ENCODE assay signal across 12 cellular contexts in genomic region chr7:77565917-77566316, GRCh38. TPM values are rescaled to one million over a fixed set of nuclear protein-coding genes. Genes with fewer than 3 reads are reported as not detected.
A peak's percentile ranks its signal among the peaks of the same experiment; 100 is the strongest.
DNase-seq lines count a peak whose midpoint lies in the region; ATAC-seq, FAIRE-seq and TF ChIP-seq lines count a peak whose summit lies in the region.
"Had no signal": no experiment of that assay in that cellular context is flagged by ENCODE, and none has a peak within 500 bp of the region (broad histone marks: within the 10 kb centered on the region; RNA-seq: fewer than 3 reads in every experiment).

No MANE protein-coding gene starts in this region.

- H3K27me3 ChIP-seq in PC-3 (ENCODE audit: low read length) (no peaks in the 10 kb centered on the region), fibroblast of lung (ENCODE audit: control insufficient read depth, insufficient read depth, low read length) (no peaks in the 10 kb centered on the region), gastroesophageal sphincter (no peaks in the 10 kb centered on the region)

- H3K27ac ChIP-seq in PC-3 (ENCODE audit: low read length) (peak overlapping the region; percentile 2; the same call in 1 of the 2 replicates), fibroblast of lung (ENCODE audit: insufficient read depth, low read length) (peak overlapping the region; percentile 1), gastroesophageal sphincter (no peak overlapping the region)

- H3K79me2 ChIP-seq in PC-3 (ENCODE audit: low read length): peaks cover 96% of the 10 kb centered on the region
- H3K79me2 ChIP-seq in fibroblast of lung (ENCODE audit: control insufficient read depth, insufficient read depth, low read length): peaks cover 86% of the 10 kb centered on the region

- 67 to 71% methylated on average over 1 of the region's 1 CpG for WGBS in gastroesophageal sphincter (ENCODE audit: low coverage in 1 of 2), 2 donors

- H3K4me2 ChIP-seq in PC-3 (ENCODE audit: low read length) (peak overlapping the region; percentile 21), fibroblast of lung (ENCODE audit: extremely low read depth, insufficient read depth, low read length) (peak overlapping the region; percentile 33)

- no TSS peak for BruUV-seq in PC-3 (replicated peaks; lab: Mats Ljungman, UMichigan)

- TF ChIP-seq CTCF in PC-3 (conservative IDR thresholded peaks at IDR 0.05; ENCODE audit: low read depth, low read length) (no peak), fibroblast of lung (conservative IDR thresholded peaks at IDR 0.05 in 1 of 2, IDR thresholded peaks at IDR 0.05 in 1 of 2; ENCODE audit: low read depth in 1 of 2, low read length in 2 of 2) (no peak), gastroesophageal sphincter (IDR thresholded peaks at IDR 0.05) (no peak)

- no peaks in the 10 kb centered on the region for H3F3A ChIP-seq in PC-3 (ENCODE audit: low read length, unreplicated experiment)

- POLR2A ChIA-PET in PC-3 (lab: Charles Lee; ENCODE audit: unreplicated experiment): no interaction called here

- TF ChIP-seq POLR2A in H54 (IDR thresholded peaks at IDR 0.05; ENCODE audit: low read depth, low read length) (no peak), gastroesophageal sphincter (IDR thresholded peaks at IDR 0.05) (no peak)

- H3K4me1 ChIP-seq in PC-3 (ENCODE audit: insufficient read depth, low read length): peaks cover 16% of the 10 kb centered on the region
- peaks cover 17% of the 10 kb centered on the region for H3K4me1 ChIP-seq in fibroblast of lung (ENCODE audit: control insufficient read depth, extremely low read depth, insufficient read depth, low read length)
- peaks cover 4 to 76% (median 16%) of the 10 kb centered on the region in 3 donors for H3K4me1 ChIP-seq in gastroesophageal sphincter

- H3K9me3 ChIP-seq in PC-3 (ENCODE audit: low read length): no peaks in the 10 kb centered on the region
- no peaks in the 10 kb centered on the region for H3K9me3 ChIP-seq in fibroblast of lung (ENCODE audit: control insufficient read depth, insufficient read depth, low read depth, low read length)
- no peaks in the 10 kb centered on the region for H3K9me3 ChIP-seq in gastroesophageal sphincter

- H2AFZ ChIP-seq in PC-3 (ENCODE audit: low read length): no peak overlapping the region
- no peak overlapping the region for H2AFZ ChIP-seq in fibroblast of lung (ENCODE audit: low read length)

- H3K36me3 ChIP-seq in PC-3 (ENCODE audit: low read depth, low read length) (no peaks in the 10 kb centered on the region; the same call in 1 of the 2 replicates), fibroblast of lung (ENCODE audit: control insufficient read depth, insufficient read depth, low read length) (no peaks in the 10 kb centered on the region), gastroesophageal sphincter (no peaks in the 10 kb centered on the region)

- DNase-seq in H54 (ENCODE audit: insufficient read length, low spot score): no peak
- peak; percentile 75 for DNase-seq in PC-3
- DNase-seq in fibroblast of lung (ENCODE audit: low read depth in 2 of 2): peak; percentile 62 to 82
- DNase-seq in renal cortical epithelial cell (ENCODE audit: low read depth): peak; percentile 72
- no peak for DNase-seq in NCI-H2171 treated with DMSO at 0.1 percent for 48 hours (lab: John Stamatoyannopoulos, UW)
- DNase-seq: activated CD4-positive, alpha-beta T cell treated with anti-CD3 and anti-CD28 coated beads, Interleukin-2, amount 10 ng/mL, durations not matched to agents 24 days and 14 days; activated naive CD4-positive, alpha-beta T cell treated with anti-CD3 and anti-CD28 coated beads, Interleukin-2, amount 10 ng/mL, durations not matched to agents 7 days and 5 days; Karpas-422; NCI-H510A; small intestine had no signal

- H4K20me1 ChIP-seq in PC-3 (ENCODE audit: low read length) (peaks cover 47% of the 10 kb centered on the region), fibroblast of lung (ENCODE audit: control insufficient read depth, extremely low read depth, insufficient read depth, low read length) (no peaks in the 10 kb centered on the region)

- peak; percentile 45 for FAIRE-seq in H54 (lab: Jason Lieb, UNC)
- FAIRE-seq: small intestine had no signal

- ATAC-seq in PC-3: peak; percentile 83
- ATAC-seq in gastroesophageal sphincter: no peak
- no peak for ATAC-seq in GM18858 (IDR thresholded peaks at IDR 0.05; ENCODE audit: unreplicated experiment)

- H3K9ac ChIP-seq in PC-3 (ENCODE audit: low read length): no peak overlapping the region
- H3K9ac ChIP-seq in fibroblast of lung (ENCODE audit: insufficient read depth, low read length): no peak overlapping the region

- TF ChIP-seq EP300 in gastroesophageal sphincter (IDR thresholded peaks at IDR 0.05): no peak

- intact Hi-C loops in PC-3 (cut with micrococcal nuclease): no loop called here

- no peak overlapping the region for H3K4me3 ChIP-seq in PC-3 (ENCODE audit: low read length)
- no peak overlapping the region for H3K4me3 ChIP-seq in fibroblast of lung (replicated peaks in 1 of 4; ENCODE audit: control extremely low read depth in 1 of 4, insufficient read depth in 1 of 4, low read depth in 3 of 4, low read length in 4 of 4)
- H3K4me3 ChIP-seq in gastroesophageal sphincter: no peak overlapping the region

- no peaks in the 10 kb centered on the region for H3K9me2 ChIP-seq in PC-3 (replicated peaks; ENCODE audit: low read length)

- CTCF ChIA-PET in PC-3 (lab: Charles Lee): no interaction called here

RNA-seq across cellular contexts. Expression of gene PTPN12, which starts 28.8 kb away (rescaled TPM):
- 26.2 and 34.3 TPM in 2 replicates for total RNA-seq in PC-3 (2014; rRNA removed)
- total RNA-seq in fibroblast of lung: 42.3 and 42.6 TPM in 2 replicates
- polyA plus RNA-seq in fibroblast of lung: 42.6 and 47.8 TPM in 2 replicates
- 34.4 and 44.2 TPM in 2 replicates for polyA plus RNA-seq in fibroblast of lung (2012)
- 11.4 and 39.6 TPM in 2 replicates for polyA minus RNA-seq in fibroblast of lung (ENCODE audit: low replicate concordance)
- 40.5 and 105 TPM in 2 replicates for total RNA-seq in renal cortical epithelial cell
- total RNA-seq in gastroesophageal sphincter: 100 to 1,000 TPM in 2 of 4 donors, 10 to 100 TPM in 2; 87.1 to 147 (median 100) TPM

Comparison
In these comparisons a context has a peak if more than half of its experiments do, and no peak if none do; other contexts are left out.
1. DNase-seq: peak in PC-3 (single experiment), fibroblast of lung (2 of 2) and renal cortical epithelial cell (single experiment); none in H54 (single experiment) and NCI-H2171 treated with DMSO at 0.1 percent for 48 hours (single experiment).
2. H3K27ac ChIP-seq: peak in PC-3 (single experiment) and fibroblast of lung (single experiment); none in gastroesophageal sphincter (0 of 4).